In the genomic region with DNA sequence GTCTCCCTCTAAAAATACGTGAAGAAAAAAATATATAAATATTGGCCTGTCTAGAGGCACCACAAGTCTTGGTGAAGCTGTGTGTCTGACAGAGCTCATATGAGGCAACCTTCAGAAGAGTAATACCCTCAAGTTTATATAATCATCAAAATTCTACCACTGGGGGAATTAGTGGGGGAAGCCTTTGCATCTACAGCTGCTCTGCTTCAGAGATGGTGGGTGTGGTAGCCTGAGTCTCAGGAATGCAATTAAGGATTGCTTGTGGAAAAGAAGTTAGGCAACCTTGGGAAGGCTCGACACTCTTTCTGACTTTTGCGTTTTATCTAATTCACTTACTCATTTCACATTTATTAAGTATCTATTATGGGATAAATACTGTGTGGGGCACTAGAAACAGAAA, we compare ENCODE assay signal across 24 cellular contexts. TPM values are rescaled to one million over a fixed set of nuclear protein-coding genes. Genes with fewer than 3 reads are reported as not detected.
A peak's percentile ranks its signal among the peaks of the same experiment; 100 is the strongest.
DNase-seq lines count a peak whose midpoint lies in the region; ATAC-seq and TF ChIP-seq lines count a peak whose summit lies in the region.
"Had no signal": no experiment of that assay in that cellular context is flagged by ENCODE, and none has a peak within 500 bp of the region (broad histone marks: within the 10 kb centered on the region; RNA-seq: fewer than 3 reads in every experiment).

No MANE protein-coding gene starts in this region.

- H3K27me3 ChIP-seq in adrenal gland (no peaks in the 10 kb centered on the region), left lung (no peaks in the 10 kb centered on the region), subcutaneous abdominal adipose tissue (ENCODE audit: control insufficient read depth in 5 of 5, insufficient read depth in 4 of 5, low read length in 5 of 5) (no peaks in the 10 kb centered on the region), colonic mucosa (no peaks in the 10 kb centered on the region)
- H3K27me3 ChIP-seq: breast epithelium had no signal

- no peak overlapping the region for H3K4me3 Mint-ChIP-seq in activated T-helper 1 cell treated with anti-CD3 and anti-CD28 coated beads, Interleukin-12 subunit alpha, Interleukin-12 subunit beta, Interleukin-2, Interleukin-4 antibody, amounts not matched to agents 30 ng/mL and 10 ng/mL and 1 ng/mL, durations not matched to agents 14 hours and 24 hours and 36 hours
- H3K4me3 Mint-ChIP-seq: activated CD8-positive, alpha-beta T cell treated with anti-CD3 and anti-CD28 coated beads, Interleukin-2, amount 10 ng/mL, durations not matched to agents 7 days and 5 days; activated naive CD8-positive, alpha-beta T cell treated with anti-CD3 and anti-CD28 coated beads, Interleukin-2, amount 50 U/mL, for 24 hours; CD4-positive, alpha-beta memory T cell; effector memory CD8-positive, alpha-beta T cell; T-helper 1 cell treated with Interleukin-12 subunit alpha and Interleukin-12 subunit beta and Interleukin-4 antibody, amounts not matched to agents 30 μg/mL and 1 μg/mL, for 36 hours had no signal

- no peaks in the 10 kb centered on the region for H3K9me3 Mint-ChIP-seq in activated T-helper 1 cell treated with anti-CD3 and anti-CD28 coated beads, Interleukin-12 subunit alpha, Interleukin-12 subunit beta, Interleukin-2, Interleukin-4 antibody, amounts not matched to agents 30 ng/mL and 10 ng/mL and 1 ng/mL, durations not matched to agents 14 hours and 24 hours and 36 hours
- H3K9me3 Mint-ChIP-seq: activated naive CD8-positive, alpha-beta T cell treated with anti-CD3 and anti-CD28 coated beads, Interleukin-2, amount 50 U/mL, for 24 hours; effector memory CD8-positive, alpha-beta T cell; T-helper 1 cell treated with Interleukin-12 subunit alpha and Interleukin-12 subunit beta and Interleukin-4 antibody, amounts not matched to agents 30 μg/mL and 1 μg/mL, for 36 hours had no signal

- intact Hi-C loops in adrenal gland (cut with DNase I), result no loop called here
- intact Hi-C loops in left lung (cut with DNase I), result no loop called here
- intact Hi-C loops in colonic mucosa (cut with DNase I), result no loop called here
- intact Hi-C loops in activated T-helper 1 cell treated with anti-CD3 and anti-CD28 coated beads, Interleukin-12 subunit alpha, Interleukin-12 subunit beta, Interleukin-2, Interleukin-4 antibody, amounts not matched to agents 30 ng/mL and 10 ng/mL and 1 ng/mL, durations not matched to agents 14 hours and 24 hours and 36 hours (cut with micrococcal nuclease), result no loop called here

- H3K4me3 ChIP-seq in adrenal gland, result no peak overlapping the region
- H3K4me3 ChIP-seq in left lung, result no peak overlapping the region
- H3K4me3 ChIP-seq in subcutaneous abdominal adipose tissue (ENCODE audit: low read depth in 1 of 5, low read length in 5 of 5), result no peak overlapping the region
- H3K4me3 ChIP-seq in colonic mucosa, result no peak overlapping the region
- H3K4me3 ChIP-seq: breast epithelium, SK-N-MC, smooth muscle cell had no signal

- no peak for TF ChIP-seq POLR2A in adrenal gland (IDR thresholded peaks at IDR 0.05)

- no peak overlapping the region for H3K27ac Mint-ChIP-seq in activated T-helper 1 cell treated with anti-CD3 and anti-CD28 coated beads, Interleukin-12 subunit alpha, Interleukin-12 subunit beta, Interleukin-2, Interleukin-4 antibody, amounts not matched to agents 30 ng/mL and 10 ng/mL and 1 ng/mL, durations not matched to agents 14 hours and 24 hours and 36 hours
- H3K27ac Mint-ChIP-seq: activated CD8-positive, alpha-beta T cell treated with anti-CD3 and anti-CD28 coated beads, Interleukin-2, amount 10 ng/mL, durations not matched to agents 7 days and 5 days; activated naive CD8-positive, alpha-beta T cell treated with anti-CD3 and anti-CD28 coated beads, Interleukin-2, amount 50 U/mL, for 24 hours; T-helper 1 cell treated with Interleukin-12 subunit alpha and Interleukin-12 subunit beta and Interleukin-4 antibody, amounts not matched to agents 30 μg/mL and 1 μg/mL, for 36 hours had no signal

- H3K36me3 Mint-ChIP-seq in activated T-helper 1 cell treated with anti-CD3 and anti-CD28 coated beads, Interleukin-12 subunit alpha, Interleukin-12 subunit beta, Interleukin-2, Interleukin-4 antibody, amounts not matched to agents 30 ng/mL and 10 ng/mL and 1 ng/mL, durations not matched to agents 14 hours and 24 hours and 36 hours (ENCODE audit: low read depth), result peaks cover 31% of the 10 kb centered on the region

- no peak for TF ChIP-seq CTCF in adrenal gland (IDR thresholded peaks at IDR 0.05)
- TF ChIP-seq CTCF in left lung (IDR thresholded peaks at IDR 0.05), result no peak
- TF ChIP-seq CTCF in colonic mucosa (IDR thresholded peaks at IDR 0.05), result no peak

- H3K27me3 Mint-ChIP-seq in activated T-helper 1 cell treated with anti-CD3 and anti-CD28 coated beads, Interleukin-12 subunit alpha, Interleukin-12 subunit beta, Interleukin-2, Interleukin-4 antibody, amounts not matched to agents 30 ng/mL and 10 ng/mL and 1 ng/mL, durations not matched to agents 14 hours and 24 hours and 36 hours (ENCODE audit: insufficient read depth), result no peaks in the 10 kb centered on the region
- H3K27me3 Mint-ChIP-seq: activated naive CD8-positive, alpha-beta T cell treated with anti-CD3 and anti-CD28 coated beads, Interleukin-2, amount 50 U/mL, for 24 hours; CD4-positive, alpha-beta memory T cell; effector memory CD8-positive, alpha-beta T cell had no signal

- ATAC-seq in left lung, result peak; percentile 46
- ATAC-seq: activated CD8-positive, alpha-beta T cell treated with anti-CD3 and anti-CD28 coated beads, Interleukin-2, amount 10 ng/mL, durations not matched to agents 7 days and 5 days; activated naive CD8-positive, alpha-beta T cell treated with anti-CD3 and anti-CD28 coated beads, Interleukin-2, amount 50 U/mL, for 24 hours; effector memory CD8-positive, alpha-beta T cell had no signal

- H3K27ac ChIP-seq in adrenal gland (peak overlapping the region in 4 of 5 donors; percentile 11 to 70 (median 40)), left lung (peak overlapping the region in 1 of 2 donors; percentile 55), subcutaneous abdominal adipose tissue (ENCODE audit: low read depth, low read length) (peak overlapping the region; percentile 88), colonic mucosa (no peak overlapping the region)
- H3K27ac ChIP-seq: SK-N-MC had no signal

- H3K4me1 Mint-ChIP-seq in activated T-helper 1 cell treated with anti-CD3 and anti-CD28 coated beads, Interleukin-12 subunit alpha, Interleukin-12 subunit beta, Interleukin-2, Interleukin-4 antibody, amounts not matched to agents 30 ng/mL and 10 ng/mL and 1 ng/mL, durations not matched to agents 14 hours and 24 hours and 36 hours (ENCODE audit: low read depth), result peaks cover 19% of the 10 kb centered on the region

- H3K36me3 ChIP-seq in adrenal gland (replicated peaks in 1 of 2) (peaks cover 0 to 13% of the 10 kb centered on the region in 2 donors), left lung (peaks cover 0 to 42% of the 10 kb centered on the region in 2 donors), subcutaneous abdominal adipose tissue (ENCODE audit: control insufficient read depth in 5 of 5, insufficient read depth in 5 of 5, low read length in 5 of 5) (peaks cover 0 to 21% (median 16%) of the 10 kb centered on the region in 5 donors), colonic mucosa (no peaks in the 10 kb centered on the region)
- H3K36me3 ChIP-seq: breast epithelium had no signal

- H3K9ac ChIP-seq in subcutaneous abdominal adipose tissue (ENCODE audit: low read length in 5 of 5), result peak overlapping the region in 4 of 5 donors; percentile 19 to 54 (median 28)
- no peak overlapping the region for H3K9ac ChIP-seq in colonic mucosa (ENCODE audit: low read depth in 2 of 2, low read length in 2 of 2)

- peak; percentile 58 for DNase-seq in EH (ENCODE audit: low read depth)
- no peak for DNase-seq in adrenal gland
- no peak for DNase-seq in left lung
- DNase-seq in colonic mucosa, result no peak
- no peak for DNase-seq in activated T-helper 1 cell treated with anti-CD3 and anti-CD28 coated beads, Interleukin-12 subunit alpha, Interleukin-12 subunit beta, Interleukin-2, Interleukin-4 antibody, amounts not matched to agents 30 ng/mL and 10 ng/mL and 1 ng/mL, durations not matched to agents 14 hours and 24 hours and 36 hours (ENCODE audit: low spot score)
- no peak for DNase-seq in Ammon's horn (ENCODE audit: low spot score)
- DNase-seq: activated CD8-positive, alpha-beta T cell treated with anti-CD3 and anti-CD28 coated beads, Interleukin-2, amount 10 ng/mL, durations not matched to agents 7 days and 5 days; activated gamma-delta T cell treated with Interleukin-2 at 50 U/mL for 16 hours; activated naive CD8-positive, alpha-beta T cell treated with anti-CD3 and anti-CD28 coated beads, Interleukin-2, amount 50 U/mL, for 24 hours; activated T-cell treated with anti-CD3 and anti-CD28 coated beads, Interleukin-2, amount 50 U/mL, for 1 hour; CD4-positive, alpha-beta memory T cell; effector memory CD8-positive, alpha-beta T cell; H7; mesenchymal stem cell; NCI-H1092 treated with DMSO at 0.1 percent for 48 hours; NCI-H187 treated with DMSO at 0.1 percent for 48 hours; NCI-H526; stimulated activated CD4-positive, alpha-beta T cell treated with anti-CD3 and anti-CD28 coated beads, Interleukin-2, amount 100 ng/mL, for 24 hours; substantia nigra had no signal

- 55 to 66% (median 62%) methylated on average over 3 of the region's 3 CpGs for WGBS in adrenal gland, 4 donors

- H3K9me3 ChIP-seq in adrenal gland (replicated peaks in 1 of 3), result no peaks in the 10 kb centered on the region
- no peaks in the 10 kb centered on the region for H3K9me3 ChIP-seq in left lung
- H3K9me3 ChIP-seq in subcutaneous abdominal adipose tissue (ENCODE audit: control insufficient read depth in 5 of 5, low read length in 5 of 5), result no peaks in the 10 kb centered on the region
- H3K9me3 ChIP-seq in colonic mucosa, result no peaks in the 10 kb centered on the region
- H3K9me3 ChIP-seq: breast epithelium had no signal

- H3K4me1 ChIP-seq in adrenal gland (replicated peaks in 1 of 2), result peaks cover 10 to 27% of the 10 kb centered on the region in 2 donors
- H3K4me1 ChIP-seq in left lung, result no peaks in the 10 kb centered on the region
- H3K4me1 ChIP-seq in subcutaneous abdominal adipose tissue (ENCODE audit: control insufficient read depth in 5 of 5, insufficient read depth in 5 of 5, low read length in 5 of 5), result peaks cover 0 to 38% (median 30%) of the 10 kb centered on the region in 5 donors
- H3K4me1 ChIP-seq in colonic mucosa, result no peaks in the 10 kb centered on the region
- H3K4me1 ChIP-seq: breast epithelium had no signal

RNA-seq across cellular contexts. Expression of a gene that starts 17.4 kb away (rescaled TPM):
- total RNA-seq in adrenal gland (100 to 1,000 TPM in 3 of 8 donors, 10 to 100 TPM in 5; 56.2 to 247 (median 91.7) TPM), left lung (10 to 100 TPM; 58.3 to 92.3 TPM), colonic mucosa (10 to 100 TPM; 51.8 to 79.2 TPM)
- 100 to 1,000 TPM in 1 of 3 donors, 10 to 100 TPM in 2; 35.3 to 134 (median 36.6) TPM for polyA plus RNA-seq in adrenal gland
- total RNA-seq in activated T-helper 1 cell treated with anti-CD3 and anti-CD28 coated beads, Interleukin-12 subunit alpha, Interleukin-12 subunit beta, Interleukin-2, Interleukin-4 antibody, amounts not matched to agents 30 ng/mL and 10 ng/mL and 1 ng/mL, durations not matched to agents 14 hours and 24 hours and 36 hours, result 68.5 and 72.6 TPM in 2 replicates

RNA-seq across cellular contexts. Expression of a gene that starts 17.5 kb away (rescaled TPM):
- total RNA-seq in adrenal gland (10 to 100 TPM in 3 of 8 donors, 1 to 10 TPM in 5; 5.3 to 20.5 (median 7.7) TPM), left lung (1 to 10 TPM; 8.4 to 9.3 TPM), colonic mucosa (1 to 10 TPM; 4.8 to 5.2 TPM)
- 1 to 10 TPM; 2.5 to 4.5 (median 4.4) TPM for polyA plus RNA-seq in adrenal gland
- 6.7 and 8.2 TPM in 2 replicates for total RNA-seq in activated T-helper 1 cell treated with anti-CD3 and anti-CD28 coated beads, Interleukin-12 subunit alpha, Interleukin-12 subunit beta, Interleukin-2, Interleukin-4 antibody, amounts not matched to agents 30 ng/mL and 10 ng/mL and 1 ng/mL, durations not matched to agents 14 hours and 24 hours and 36 hours

Comparison
In these comparisons a context has a peak if more than half of its experiments do, and no peak if none do; other contexts are left out.
1. H3K9ac ChIP-seq: peak in subcutaneous abdominal adipose tissue (4 of 5); none in colonic mucosa (0 of 2).